Comparison of ENCODE assay signal across 2 cellular contexts in the genomic region with DNA sequence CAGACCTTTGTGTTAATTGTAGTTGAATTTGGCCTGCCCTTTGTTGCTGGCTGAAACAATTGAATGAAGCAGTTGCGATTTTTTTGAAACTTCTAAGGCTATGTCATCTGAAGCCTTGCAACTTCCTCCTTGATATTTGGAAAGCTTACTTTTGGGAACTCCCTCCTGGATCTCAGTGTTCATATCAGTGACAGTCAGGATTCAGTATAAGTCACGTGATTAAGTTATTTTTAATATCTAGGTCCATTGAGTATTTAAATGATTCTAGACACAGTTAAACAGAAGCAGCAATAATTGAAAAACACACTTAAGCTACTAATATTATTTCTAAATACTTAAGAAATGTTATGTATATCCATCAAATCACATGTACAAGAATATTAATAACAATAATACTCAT.
TF ChIP-seq lines count a peak whose summit lies in the region.

No MANE protein-coding gene starts in this region.

TF ChIP-seq in HepG2, 621 proteins besides CTCF, POLR2A, EP300 and RAD21 (continued from another document):
- TF ChIP-seq, protein P1, sequence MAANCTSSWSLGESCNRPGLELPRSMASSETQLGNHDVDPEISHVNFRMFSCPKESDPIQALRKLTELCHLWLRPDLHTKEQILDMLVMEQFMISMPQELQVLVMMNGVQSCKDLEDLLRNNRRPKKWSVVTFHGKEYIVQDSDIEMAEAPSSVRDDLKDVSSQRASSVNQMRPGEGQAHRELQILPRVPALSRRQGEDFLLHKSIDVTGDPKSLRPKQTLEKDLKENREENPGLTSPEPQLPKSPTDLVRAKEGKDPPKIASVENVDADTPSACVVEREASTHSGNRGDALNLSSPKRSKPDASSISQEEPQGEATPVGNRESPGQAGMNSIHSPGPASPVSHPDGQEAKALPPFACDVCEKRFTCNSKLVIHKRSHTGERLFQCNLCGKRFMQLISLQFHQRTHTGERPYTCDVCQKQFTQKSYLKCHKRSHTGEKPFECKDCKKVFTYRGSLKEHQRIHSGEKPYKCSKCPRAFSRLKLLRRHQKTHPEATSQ (CRISPR knock-in tag; IDR thresholded peaks at IDR 0.05; ENCODE audit: borderline replicate concordance), result no peak
- TF ChIP-seq RAD51 (IDR thresholded peaks at IDR 0.05; ENCODE audit: borderline replicate concordance) (peak; percentile 74; the same call in 1 of the 2 replicates), ZKSCAN5 (CRISPR knock-in tag; IDR thresholded peaks at IDR 0.05) (no peak), MAF1 (CRISPR knock-in tag; IDR thresholded peaks at IDR 0.05; ENCODE audit: borderline replicate concordance) (no peak)

TF ChIP-seq in GM12878, 131 proteins besides CTCF, POLR2A, EP300 and RAD21:
- TF ChIP-seq, protein P2, sequence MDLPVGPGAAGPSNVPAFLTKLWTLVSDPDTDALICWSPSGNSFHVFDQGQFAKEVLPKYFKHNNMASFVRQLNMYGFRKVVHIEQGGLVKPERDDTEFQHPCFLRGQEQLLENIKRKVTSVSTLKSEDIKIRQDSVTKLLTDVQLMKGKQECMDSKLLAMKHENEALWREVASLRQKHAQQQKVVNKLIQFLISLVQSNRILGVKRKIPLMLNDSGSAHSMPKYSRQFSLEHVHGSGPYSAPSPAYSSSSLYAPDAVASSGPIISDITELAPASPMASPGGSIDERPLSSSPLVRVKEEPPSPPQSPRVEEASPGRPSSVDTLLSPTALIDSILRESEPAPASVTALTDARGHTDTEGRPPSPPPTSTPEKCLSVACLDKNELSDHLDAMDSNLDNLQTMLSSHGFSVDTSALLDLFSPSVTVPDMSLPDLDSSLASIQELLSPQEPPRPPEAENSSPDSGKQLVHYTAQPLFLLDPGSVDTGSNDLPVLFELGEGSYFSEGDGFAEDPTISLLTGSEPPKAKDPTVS (IDR thresholded peaks at IDR 0.05; ENCODE audit: low read depth, low read length), result no peak
- TF ChIP-seq RAD51 (IDR thresholded peaks at IDR 0.05), result peak; percentile 56; the same call in 1 of the 2 replicates
TF ChIP-seq in GM12878: peak in this region for 1.
